In the genomic region with DNA sequence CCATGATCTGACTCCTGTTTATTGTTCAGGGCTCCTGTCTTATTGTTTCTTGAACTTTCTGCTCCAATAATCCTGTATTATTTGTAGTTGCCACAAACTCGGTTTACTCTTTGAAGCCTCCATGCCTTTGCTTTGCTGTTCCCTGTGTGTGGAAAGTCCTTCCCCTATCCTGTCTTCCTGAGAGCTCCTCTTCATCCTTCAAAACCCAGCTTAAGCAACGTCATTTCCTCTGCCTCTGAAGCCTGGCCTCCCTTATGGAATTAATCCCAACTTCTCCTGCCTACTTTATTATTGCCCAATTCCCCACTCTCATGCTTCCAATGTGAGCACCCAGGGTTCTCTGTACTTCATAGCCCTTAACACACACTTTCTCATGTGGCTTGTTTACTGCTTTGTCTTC, we compare ENCODE assay signal across 6 cellular contexts.
"Had no signal": no experiment of that assay in that cellular context is flagged by ENCODE, and none has a peak within 500 bp of the region (broad histone marks: within the 10 kb centered on the region; RNA-seq: fewer than 3 reads in every experiment).

No MANE protein-coding gene starts in this region.

- H3K36me3 ChIP-seq: HAP-1 had no signal

- DNase-seq: GOT3, KG1 had no signal

- ATAC-seq: HCT116, HepG2, K562 had no signal

- H3K9me3 ChIP-seq: HAP-1 had no signal

- H3K4me3 ChIP-seq: HAP-1, K562 had no signal
